8 cellular contexts compared by ENCODE assay signal in the genomic region with DNA sequence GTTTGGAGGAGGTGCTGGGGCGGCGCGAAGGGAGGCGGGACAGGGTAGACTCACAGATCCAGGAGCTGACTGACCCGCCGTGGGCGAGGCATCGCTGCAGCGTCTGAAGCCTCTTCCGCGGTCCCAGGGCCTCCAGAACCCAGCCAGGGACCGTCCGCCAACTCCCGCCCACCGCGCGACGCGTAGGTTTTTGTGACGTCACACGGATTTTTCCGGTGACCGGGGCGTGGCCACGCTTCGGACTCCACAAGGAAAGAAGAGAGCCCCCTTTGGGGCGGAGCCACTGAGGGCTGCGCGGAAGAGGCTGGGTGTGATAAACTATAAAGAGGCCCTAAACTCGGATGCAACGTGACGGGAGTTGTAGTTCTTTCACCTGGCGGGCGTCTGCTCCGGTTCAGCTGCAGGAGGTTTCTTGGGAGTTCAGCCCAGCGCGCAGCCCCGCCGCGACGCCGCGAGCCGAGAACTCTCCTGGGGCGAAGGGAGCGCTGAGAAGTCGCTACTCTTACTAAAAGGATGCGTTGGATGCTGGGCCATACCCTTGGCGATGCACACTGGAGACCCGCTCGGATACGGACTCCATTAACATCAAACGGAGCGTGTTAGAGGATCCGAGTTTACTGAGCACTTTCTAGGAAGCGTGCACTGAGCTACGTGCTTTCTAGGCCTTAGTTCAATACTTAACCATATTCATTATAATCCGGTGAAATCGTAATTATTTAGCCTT. TPM values are rescaled to one million over a fixed set of nuclear protein-coding genes. Genes with fewer than 3 reads are reported as not detected.
DNase-seq lines count a peak whose midpoint lies in the region; ATAC-seq and TF ChIP-seq lines count a peak whose summit lies in the region.

A gene (minus strand): TSS at position 105 of the 724 bp plus-strand sequence. CDS start 13 bp downstream, at position 92.

- no peaks in the 10 kb centered on the region for H3K9me2 ChIP-seq in SK-N-SH

- H3K4me3 ChIP-seq in GM08714 (ENCODE audit: low read length) (peak within 1 kb of the TSS; percentile 84), SK-N-SH (ENCODE audit: low read depth in 2 of 2, low read length in 1 of 2) (peak within 1 kb of the TSS; percentile 72 to 75)

- H4K20me1 ChIP-seq in SK-N-SH (ENCODE audit: insufficient read depth): no peaks in the 10 kb centered on the region

- H3K27ac ChIP-seq in SK-N-SH (ENCODE audit: low read depth in 2 of 2, low read length in 1 of 2) (peak within 1 kb of the TSS; percentile 88 to 95), temporal lobe (ENCODE audit: low read depth, low read length) (peak within 1 kb of the TSS; percentile 97)

- H2AFZ ChIP-seq in SK-N-SH (ENCODE audit: low read depth): peak within 1 kb of the TSS; percentile 98

- H3K4me2 ChIP-seq in SK-N-SH: peak within 1 kb of the TSS; percentile 79

- POLR2A ChIA-PET in SK-N-SH (lab: Yijun Ruan, JAX): interaction anchor here (0.9 to 1.4 kb wide), 2 partner anchors 8 to 13 kb away, joined by 4 read pairs; no protein-coding TSS in a partner anchor

- peak within 1 kb of the TSS; percentile 97 for H3K4me3 Mint-ChIP-seq in activated naive CD8-positive, alpha-beta T cell

- peaks cover 8 to 12% of the 10 kb centered on the region in 2 experiments; a peak in 2 of 4 replicates for H3K4me1 ChIP-seq in SK-N-SH (ENCODE audit: control insufficient read depth in 1 of 2, insufficient read depth in 2 of 2, low read depth in 1 of 2, low read length in 1 of 2)

- peaks cover 33% of the 10 kb centered on the region for H3F3A ChIP-seq in SK-N-SH (replicated peaks; ENCODE audit: insufficient read depth)

- no peak for TF ChIP-seq EP300 in SK-N-SH (IDR thresholded peaks at IDR 0.05; ENCODE audit: borderline replicate concordance in 1 of 2, low read depth in 1 of 2, low read length in 1 of 2)

- H3K27me3 Mint-ChIP-seq in activated naive CD8-positive, alpha-beta T cell: no peaks in the 10 kb centered on the region

- ATAC-seq in HG02571 (IDR thresholded peaks at IDR 0.05; ENCODE audit: unreplicated experiment): peak; percentile 94

- H3K9ac ChIP-seq in SK-N-SH: peak within 1 kb of the TSS; percentile 80

- TF ChIP-seq CTCF in SK-N-SH (IDR thresholded peaks at IDR 0.05): no peak

- CTCF ChIA-PET in SK-N-SH (lab: Yijun Ruan, JAX): interaction anchor here (0.9 to 1.3 kb wide), 3 partner anchors 10 to 82 kb away, joined by 3 to 5 read pairs (median 3); no protein-coding TSS in a partner anchor

- peaks cover 59% of the 10 kb centered on the region for H3K4me1 Mint-ChIP-seq in activated naive CD8-positive, alpha-beta T cell (ENCODE audit: low read depth)

- peak within 1 kb of the TSS; percentile 99 for H3K27ac Mint-ChIP-seq in activated naive CD8-positive, alpha-beta T cell

- H3K79me2 ChIP-seq in SK-N-SH (ENCODE audit: insufficient read depth): peaks cover 12% of the 10 kb centered on the region; the same call in 1 of the 2 replicates

- no peaks in the 10 kb centered on the region for H3K9me3 ChIP-seq in SK-N-SH

- H3K9me3 Mint-ChIP-seq in activated naive CD8-positive, alpha-beta T cell (ENCODE audit: low read depth): peaks cover 3% of the 10 kb centered on the region

- peak; percentile 98 for DNase-seq in NCI-H1092 (lab: John Stamatoyannopoulos, UW)
- DNase-seq in SK-N-SH: peak; percentile 96
- peak; percentile 99 for DNase-seq in glomerular visceral epithelial cell (ENCODE audit: extremely low spot score)
- DNase-seq in occipital lobe (lab: John Stamatoyannopoulos, UW): peak; percentile 99

- peaks cover 26% of the 10 kb centered on the region for H3K36me3 Mint-ChIP-seq in activated naive CD8-positive, alpha-beta T cell

- no peaks in the 10 kb centered on the region for H3K27me3 ChIP-seq in SK-N-SH (ENCODE audit: insufficient read depth)

- no peak for TF ChIP-seq RAD21 in SK-N-SH (IDR thresholded peaks at IDR 0.05; ENCODE audit: low read length)

- WGBS in SK-N-SH (ENCODE audit: low lambda C conversion rate): 4% methylated on average over 30 of the region's 59 CpGs

- no peaks in the 10 kb centered on the region for H3K36me3 ChIP-seq in SK-N-SH (replicated peaks in 1 of 2; ENCODE audit: control insufficient read depth in 1 of 2, insufficient read depth in 2 of 2, low read length in 1 of 2)

TF ChIP-seq in SK-N-SH, 30 proteins besides CTCF, POLR2A, EP300 and RAD21:
- peak; percentile 58 for TF ChIP-seq POLR2AphosphoS5 (IDR thresholded peaks at IDR 0.05; ENCODE audit: low read depth, low read length)
- TF ChIP-seq CHD2 (IDR thresholded peaks at IDR 0.05; ENCODE audit: low read length, partially characterized antibody): peak; percentile 77
- TF ChIP-seq TCF12 (IDR thresholded peaks at IDR 0.05): peak; percentile 21; the same call in 1 of the 2 replicates
- no peak for TF ChIP-seq FOXJ3 (CRISPR knock-in tag; IDR thresholded peaks at IDR 0.05)
- TF ChIP-seq NRF1 (IDR thresholded peaks at IDR 0.05; ENCODE audit: low read depth, low read length): peak; percentile 22; the same call in 1 of the 2 replicates
- TF ChIP-seq MEF2A (IDR thresholded peaks at IDR 0.05; ENCODE audit: borderline replicate concordance, low read depth): no peak
- TF ChIP-seq TEAD4 (IDR thresholded peaks at IDR 0.05; ENCODE audit: borderline replicate concordance, insufficient read depth): no peak
- peak; percentile 76 for TF ChIP-seq RFX5 (IDR thresholded peaks at IDR 0.05; ENCODE audit: low read length)
- no peak for TF ChIP-seq JUND (IDR thresholded peaks at IDR 0.05)
- TF ChIP-seq ELF1 (IDR thresholded peaks at IDR 0.05): peak; percentile 87
- peak; percentile 48; the same call in 1 of the 2 replicates for TF ChIP-seq YY1 (IDR thresholded peaks at IDR 0.05; ENCODE audit: low read depth)
- no peak; the same call in 1 of the 2 replicates for TF ChIP-seq MXI1 (IDR thresholded peaks at IDR 0.05; ENCODE audit: low read depth, low read length)
- TF ChIP-seq, protein P1, sequence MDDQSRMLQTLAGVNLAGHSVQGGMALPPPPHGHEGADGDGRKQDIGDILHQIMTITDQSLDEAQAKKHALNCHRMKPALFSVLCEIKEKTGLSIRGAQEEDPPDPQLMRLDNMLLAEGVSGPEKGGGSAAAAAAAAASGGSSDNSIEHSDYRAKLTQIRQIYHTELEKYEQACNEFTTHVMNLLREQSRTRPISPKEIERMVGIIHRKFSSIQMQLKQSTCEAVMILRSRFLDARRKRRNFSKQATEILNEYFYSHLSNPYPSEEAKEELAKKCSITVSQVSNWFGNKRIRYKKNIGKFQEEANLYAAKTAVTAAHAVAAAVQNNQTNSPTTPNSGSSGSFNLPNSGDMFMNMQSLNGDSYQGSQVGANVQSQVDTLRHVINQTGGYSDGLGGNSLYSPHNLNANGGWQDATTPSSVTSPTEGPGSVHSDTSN (IDR thresholded peaks at IDR 0.05): 0 out of 2 replicates have a peak, but pooled peaks have one; percentile 12
- TF ChIP-seq, protein P2, sequence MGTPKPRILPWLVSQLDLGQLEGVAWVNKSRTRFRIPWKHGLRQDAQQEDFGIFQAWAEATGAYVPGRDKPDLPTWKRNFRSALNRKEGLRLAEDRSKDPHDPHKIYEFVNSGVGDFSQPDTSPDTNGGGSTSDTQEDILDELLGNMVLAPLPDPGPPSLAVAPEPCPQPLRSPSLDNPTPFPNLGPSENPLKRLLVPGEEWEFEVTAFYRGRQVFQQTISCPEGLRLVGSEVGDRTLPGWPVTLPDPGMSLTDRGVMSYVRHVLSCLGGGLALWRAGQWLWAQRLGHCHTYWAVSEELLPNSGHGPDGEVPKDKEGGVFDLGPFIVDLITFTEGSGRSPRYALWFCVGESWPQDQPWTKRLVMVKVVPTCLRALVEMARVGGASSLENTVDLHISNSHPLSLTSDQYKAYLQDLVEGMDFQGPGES (IDR thresholded peaks at IDR 0.05; ENCODE audit: low read depth, low read length): peak; percentile 89
- TF ChIP-seq NFIC (IDR thresholded peaks at IDR 0.05; ENCODE audit: borderline replicate concordance): 0 out of 2 replicates have a peak, but pooled peaks have one; percentile 5
- peak; percentile 56; the same call in 1 of the 2 replicates for TF ChIP-seq TAF1 (IDR thresholded peaks at IDR 0.05; ENCODE audit: borderline replicate concordance, low read depth, low read length)
- no peak for TF ChIP-seq SIN3A (IDR thresholded peaks at IDR 0.05; ENCODE audit: borderline replicate concordance, low read depth, low read length)
- TF ChIP-seq, protein P3, sequence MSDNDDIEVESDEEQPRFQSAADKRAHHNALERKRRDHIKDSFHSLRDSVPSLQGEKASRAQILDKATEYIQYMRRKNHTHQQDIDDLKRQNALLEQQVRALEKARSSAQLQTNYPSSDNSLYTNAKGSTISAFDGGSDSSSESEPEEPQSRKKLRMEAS (IDR thresholded peaks at IDR 0.05; ENCODE audit: low read depth): peak; percentile 81
- TF ChIP-seq GABPA (IDR thresholded peaks at IDR 0.05; ENCODE audit: low read depth): no peak

RNA-seq across cellular contexts. Expression of the gene that starts here (rescaled TPM):
- polyA plus RNA-seq in SK-N-SH (2012; rRNA removed): 8.6 and 11.6 TPM in 2 replicates
- polyA plus RNA-seq in SK-N-SH (2012; cell fraction: cytosol; rRNA removed): 14.1 and 20.2 TPM in 2 replicates
- polyA plus RNA-seq in SK-N-SH (2012; cell fraction: nucleus; rRNA removed): 4.7 and 7.5 TPM in 2 replicates
- total RNA-seq in occipital lobe (94.1 TPM), temporal lobe (56.8 TPM)

Comparison
In these comparisons a context has a peak if more than half of its experiments do, and no peak if none do; other contexts are left out.
1. Peak in every context shown above with its lines: DNase-seq, ATAC-seq, H3K4me3 ChIP-seq and H3K27ac ChIP-seq.